Comparison of ENCODE assay signal across 8 cellular contexts in the genomic region with DNA sequence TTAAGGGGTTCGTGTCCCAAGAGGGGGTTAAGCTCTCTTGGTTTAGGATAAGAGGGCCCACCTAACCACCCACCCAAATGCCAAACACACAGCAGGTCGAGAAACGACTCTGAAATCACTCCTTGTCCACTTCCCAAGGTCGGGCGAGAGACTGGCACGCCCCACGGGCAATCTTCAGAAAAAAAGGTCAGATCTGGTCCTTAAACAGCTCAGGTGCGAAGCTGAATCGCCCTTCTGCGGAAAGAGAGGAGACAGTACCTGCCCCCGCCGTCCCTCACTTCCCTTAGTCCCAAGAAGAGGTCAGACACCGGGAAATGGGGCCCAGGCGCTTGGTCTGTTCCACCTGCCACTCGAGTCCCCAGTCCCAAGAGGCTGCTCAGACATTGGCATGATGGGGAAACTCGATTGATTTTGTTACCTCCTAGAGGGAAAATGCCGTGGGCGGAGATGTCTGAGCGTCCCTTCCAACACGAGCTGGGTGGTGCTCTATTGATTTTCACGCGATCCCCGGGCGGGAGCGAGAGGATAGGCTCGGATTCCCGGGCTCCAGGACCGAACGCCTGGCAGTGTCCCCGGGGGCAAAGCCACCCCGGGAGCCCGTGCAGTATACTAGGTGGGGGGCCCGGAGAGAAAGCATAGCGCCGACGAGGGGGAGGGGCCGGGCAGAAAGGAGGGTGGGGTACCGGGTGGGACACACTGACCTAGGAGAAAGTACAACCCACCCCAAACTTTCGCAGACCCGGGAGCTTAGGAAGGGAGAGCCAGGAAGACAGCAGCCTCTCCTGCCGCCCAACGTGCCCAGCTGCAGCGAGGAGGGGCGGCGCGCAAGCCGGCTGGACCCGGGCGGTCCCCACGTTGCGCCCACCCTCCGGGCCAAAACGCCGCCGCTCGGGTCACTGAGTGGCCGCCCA. TPM values are rescaled to one million over a fixed set of nuclear protein-coding genes. Genes with fewer than 3 reads are reported as not detected.
DNase-seq lines count a peak whose midpoint lies in the region; ATAC-seq, FAIRE-seq and TF ChIP-seq lines count a peak whose summit lies in the region.

No MANE protein-coding gene starts in this region.

- peak overlapping the region in 2 of 4 donors; percentile 26 to 39 for H3K27ac ChIP-seq in pancreas

- intact Hi-C loops in activated CD4-positive, alpha-beta memory T cell treated with anti-CD3 and anti-CD28 coated beads for 36 hours (cut with micrococcal nuclease), result loop anchor here (1.0 to 5.0 kb wide), 5 partner anchors 639 to 955 kb away; no protein-coding TSS in a partner anchor
- intact Hi-C loops in pancreas (cut with DNase I), result no loop called here

- no peak overlapping the region for H3K27ac Mint-ChIP-seq in activated CD4-positive, alpha-beta memory T cell treated with anti-CD3 and anti-CD28 coated beads for 36 hours

- no peaks in the 10 kb centered on the region for H3K9me3 Mint-ChIP-seq in activated CD4-positive, alpha-beta memory T cell treated with anti-CD3 and anti-CD28 coated beads for 36 hours

- peaks cover 57% of the 10 kb centered on the region for H3K27me3 Mint-ChIP-seq in activated CD4-positive, alpha-beta memory T cell treated with anti-CD3 and anti-CD28 coated beads for 36 hours

- 1 to 2% methylated on average over 57 of the region's 57 CpGs for WGBS in pancreas, 2 donors

- no peak for FAIRE-seq in pancreas (lab: Jason Lieb, UNC)

- no peaks in the 10 kb centered on the region for H3K36me3 ChIP-seq in pancreas

- H3K27me3 ChIP-seq in pancreas, result no peaks in the 10 kb centered on the region

- H3K36me3 Mint-ChIP-seq in activated CD4-positive, alpha-beta memory T cell treated with anti-CD3 and anti-CD28 coated beads for 36 hours, result no peaks in the 10 kb centered on the region

- DNase-seq in DMS153 (lab: John Stamatoyannopoulos, UW), result peak; percentile 24
- peak; percentile 13 for DNase-seq in activated CD4-positive, alpha-beta memory T cell treated with anti-CD3 and anti-CD28 coated beads for 36 hours
- DNase-seq in foreskin melanocyte, result peak; percentile 14
- DNase-seq in pancreas, result peak in 5 of 6 donors; percentile 13 to 66 (median 20)
- DNase-seq in mesenteric fat pad (ENCODE audit: low spot score), result no peak
- no peak for DNase-seq in NCI-H2196 treated with DMSO at 0.1 percent for 48 hours (lab: John Stamatoyannopoulos, UW; ENCODE audit: unreplicated experiment)

- POLR2A ChIA-PET in activated CD4-positive, alpha-beta memory T cell treated with anti-CD3 and anti-CD28 coated beads for 36 hours (lab: Charles Lee), result no interaction called here

- no peaks in the 10 kb centered on the region for H3K9me3 ChIP-seq in pancreas

- no peak for TF ChIP-seq CTCF in pancreas (IDR thresholded peaks at IDR 0.05)

- CTCF ChIA-PET in activated CD4-positive, alpha-beta memory T cell treated with anti-CD3 and anti-CD28 coated beads for 36 hours (lab: Charles Lee), result interaction anchor here (0.7 to 1.5 kb wide), 16 partner anchors 9 to 957 kb away, joined by 3 to 24 read pairs (median 3); no protein-coding TSS in a partner anchor

- H3K4me3 ChIP-seq in pancreas, result peak overlapping the region; percentile 30 to 70 (median 53)

- H3K4me3 Mint-ChIP-seq in activated CD4-positive, alpha-beta memory T cell treated with anti-CD3 and anti-CD28 coated beads for 36 hours, result peak overlapping the region; percentile 58

- peak; percentile 4 for ATAC-seq in HG03354 (IDR thresholded peaks at IDR 0.05; ENCODE audit: poor library complexity, severe bottlenecking, unreplicated experiment)
- ATAC-seq in pancreas, result peak; percentile 23 to 49 (median 40)
- ATAC-seq in GM19455 (IDR thresholded peaks at IDR 0.05; ENCODE audit: unreplicated experiment), result no peak

- H3K4me1 ChIP-seq in pancreas, result peaks cover 0 to 7% (median 0%) of the 10 kb centered on the region in 3 donors

- peaks cover 17% of the 10 kb centered on the region for H3K4me1 Mint-ChIP-seq in activated CD4-positive, alpha-beta memory T cell treated with anti-CD3 and anti-CD28 coated beads for 36 hours (ENCODE audit: low read depth)

RNA-seq across cellular contexts. Expression of a gene that starts 1.1 kb away (rescaled TPM):
- total RNA-seq in activated CD4-positive, alpha-beta memory T cell treated with anti-CD3 and anti-CD28 coated beads for 36 hours, result under 1 TPM; 0.02 to 0.12 TPM
- total RNA-seq in pancreas, result 1 to 10 TPM in 3 of 6 donors, under 1 TPM in 3; 0.54 to 2.0 (median 0.86) TPM
- 1 to 10 TPM in 1 of 2 donors, under 1 TPM in 1; 0.87 to 3.8 TPM for polyA plus RNA-seq in pancreas
- 0.39 TPM for total RNA-seq in mesenteric fat pad

Comparison
In these comparisons a context has a peak if more than half of its experiments do, and no peak if none do; other contexts are left out.
1. DNase-seq: peak in DMS153 (single experiment), activated CD4-positive, alpha-beta memory T cell treated with anti-CD3 and anti-CD28 coated beads for 36 hours (single experiment), foreskin melanocyte (single experiment) and pancreas (5 of 6); none in mesenteric fat pad (single experiment) and NCI-H2196 treated with DMSO at 0.1 percent for 48 hours (single experiment).